Comparison of ENCODE assay signal across 1 cellular context in genomic region chr21:44765231-44766013, GRCh38.
A peak's percentile ranks its signal among the peaks of the same experiment; 100 is the strongest.
TF ChIP-seq lines count a peak whose summit lies in the region.

No MANE protein-coding gene starts in this region.

TF ChIP-seq in K562, 482 proteins besides CTCF, POLR2A, EP300 and RAD21 (continued from another document and continues in another):
- TF ChIP-seq E4F1 (CRISPR knock-in tag; IDR thresholded peaks at IDR 0.05; ENCODE audit: borderline replicate concordance), result no peak
- TF ChIP-seq BRD4 (IDR thresholded peaks at IDR 0.05), result no peak
- TF ChIP-seq ZNF695 (CRISPR knock-in tag; IDR thresholded peaks at IDR 0.05), result no peak
- TF ChIP-seq CTBP1 (IDR thresholded peaks at IDR 0.05; ENCODE audit: borderline replicate concordance), result peak; percentile 64; the same call in 1 of the 2 replicates
- no peak for TF ChIP-seq JUND (IDR thresholded peaks at IDR 0.05; ENCODE audit: borderline replicate concordance, low read depth, low read length)
- TF ChIP-seq JUND (tag; IDR thresholded peaks at IDR 0.05; ENCODE audit: borderline replicate concordance, low read depth, low read length), result no peak
- TF ChIP-seq CTCFL (IDR thresholded peaks at IDR 0.05; ENCODE audit: borderline replicate concordance, insufficient read depth, low read depth, low read length, poor library complexity, severe bottlenecking), result no peak
- TF ChIP-seq ZNF232 (CRISPR knock-in tag; IDR thresholded peaks at IDR 0.05), result no peak
- TF ChIP-seq POLR2AphosphoS2 (IDR thresholded peaks at IDR 0.05; ENCODE audit: low read length), result no peak
- TF ChIP-seq CBX2 (IDR thresholded peaks at IDR 0.05; ENCODE audit: insufficient read depth, low read length, poor library complexity, severe bottlenecking), result no peak
- TF ChIP-seq MECOM (CRISPR knock-in tag; IDR thresholded peaks at IDR 0.05), result no peak
- TF ChIP-seq MITF (IDR thresholded peaks at IDR 0.05), result 0 out of 2 replicates have a peak, but pooled peaks have one; percentile 21
- TF ChIP-seq DDX20 (tag; IDR thresholded peaks at IDR 0.05; ENCODE audit: low read depth), result no peak
- TF ChIP-seq SPI1 (IDR thresholded peaks at IDR 0.05; ENCODE audit: borderline replicate concordance, low read depth, low read length), result peak; percentile 70; the same call in 1 of the 2 replicates
- no peak for TF ChIP-seq ZNF592 (IDR thresholded peaks at IDR 0.05)
- TF ChIP-seq ZNF12 (CRISPR knock-in tag; IDR thresholded peaks at IDR 0.05), result no peak
- no peak for TF ChIP-seq CAMTA2 (CRISPR knock-in tag; conservative IDR thresholded peaks at IDR 0.05)
- no peak for TF ChIP-seq RCOR1 (IDR thresholded peaks at IDR 0.05; ENCODE audit: borderline replicate concordance in 1 of 2, low read depth in 2 of 2, low read length in 2 of 2)
- peak; percentile 62 for TF ChIP-seq USF2 (CRISPR knock-in tag; IDR thresholded peaks at IDR 0.05)
- TF ChIP-seq ARID4B (CRISPR knock-in tag; IDR thresholded peaks at IDR 0.05), result 0 out of 2 replicates have a peak, but pooled peaks have one; percentile 26
- no peak for TF ChIP-seq CGGBP1 (CRISPR knock-in tag; IDR thresholded peaks at IDR 0.05)
- TF ChIP-seq HNRNPLL (IDR thresholded peaks at IDR 0.05; ENCODE audit: low read depth, low read length, poor library complexity, severe bottlenecking), result peak; percentile 24
- TF ChIP-seq PREB (CRISPR knock-in tag; IDR thresholded peaks at IDR 0.05), result no peak
- TF ChIP-seq ZNF699 (CRISPR knock-in tag; IDR thresholded peaks at IDR 0.05; ENCODE audit: insufficient replicate concordance), result no peak
- no peak for TF ChIP-seq CSDE1 (IDR thresholded peaks at IDR 0.05)
- TF ChIP-seq RBBP5 (IDR thresholded peaks at IDR 0.05; ENCODE audit: borderline replicate concordance, insufficient read depth, low read length, poor library complexity, severe bottlenecking), result no peak
- no peak for TF ChIP-seq ZNF696 (CRISPR knock-in tag; conservative IDR thresholded peaks at IDR 0.05)
- TF ChIP-seq MLLT1 (IDR thresholded peaks at IDR 0.05), result no peak
- no peak for TF ChIP-seq ZNF589 (CRISPR knock-in tag; IDR thresholded peaks at IDR 0.05; ENCODE audit: low read depth)
- no peak for TF ChIP-seq ZBED1 (IDR thresholded peaks at IDR 0.05)
- no peak for TF ChIP-seq PATZ1 (CRISPR knock-in tag; IDR thresholded peaks at IDR 0.05; ENCODE audit: borderline replicate concordance)
- no peak for TF ChIP-seq ZNF274 (IDR thresholded peaks at IDR 0.05; ENCODE audit: borderline replicate concordance, low read depth, low read length)
- no peak for TF ChIP-seq TAF7 (tag; IDR thresholded peaks at IDR 0.05)
- TF ChIP-seq TEAD1 (CRISPR knock-in tag; IDR thresholded peaks at IDR 0.05), result no peak
- TF ChIP-seq PPARD (CRISPR knock-in tag; IDR thresholded peaks at IDR 0.05), result no peak
- TF ChIP-seq NFYB (IDR thresholded peaks at IDR 0.05; ENCODE audit: extremely low read depth, insufficient read length), result no peak
- no peak for TF ChIP-seq LARP7 (IDR thresholded peaks at IDR 0.05)
- TF ChIP-seq SP1 (CRISPR knock-in tag; IDR thresholded peaks at IDR 0.05), result 0 out of 2 replicates have a peak, but pooled peaks have one; percentile 13
- no peak for TF ChIP-seq SIN3A (IDR thresholded peaks at IDR 0.05; ENCODE audit: borderline replicate concordance in 2 of 2, control insufficient read depth in 1 of 2, low read depth in 2 of 2, low read length in 2 of 2)
- TF ChIP-seq PHB (CRISPR knock-in tag; IDR thresholded peaks at IDR 0.05), result no peak
- TF ChIP-seq ZNF133 (CRISPR knock-in tag; IDR thresholded peaks at IDR 0.05), result no peak
- no peak for TF ChIP-seq TEAD2 (tag; IDR thresholded peaks at IDR 0.05)
